8 cellular contexts compared by ENCODE assay signal in genomic region chr14:69571879-69572633, GRCh38. TPM values are rescaled to one million over a fixed set of nuclear protein-coding genes. Genes with fewer than 3 reads are reported as not detected.
DNase-seq lines count a peak whose midpoint lies in the region; ATAC-seq and TF ChIP-seq lines count a peak whose summit lies in the region.

No MANE protein-coding gene starts in this region.

- ATAC-seq in memory B cell (ENCODE audit: low read depth), result no peak
- no peak for ATAC-seq in GM18868 (IDR thresholded peaks at IDR 0.05; ENCODE audit: unreplicated experiment)
- no peak for ATAC-seq in GM18861 (IDR thresholded peaks at IDR 0.05; ENCODE audit: unreplicated experiment)

- H3K27ac Mint-ChIP-seq in memory B cell, result no peak overlapping the region

- H3K27ac ChIP-seq in colonic mucosa, result no peak overlapping the region

- peaks cover 7% of the 10 kb centered on the region for H3K4me1 ChIP-seq in colonic mucosa

- no peaks in the 10 kb centered on the region for H3K36me3 Mint-ChIP-seq in memory B cell

- peaks cover 8% of the 10 kb centered on the region for H3K4me1 Mint-ChIP-seq in memory B cell

- H3K27me3 Mint-ChIP-seq in memory B cell, result peaks cover 33% of the 10 kb centered on the region

- H3K9me3 ChIP-seq in colonic mucosa, result no peaks in the 10 kb centered on the region

- H3K4me3 ChIP-seq in AG10803 (ENCODE audit: low read length) (peak overlapping the region; percentile 20; the same call in 1 of the 2 replicates), colonic mucosa (peak overlapping the region; percentile 6)

- no peak overlapping the region for H3K9ac ChIP-seq in colonic mucosa (ENCODE audit: low read depth in 2 of 2, low read length in 2 of 2)

- H3K4me3 Mint-ChIP-seq in memory B cell, result peak overlapping the region; percentile 41

- H3K9me3 Mint-ChIP-seq in memory B cell, result no peaks in the 10 kb centered on the region

- intact Hi-C loops in colonic mucosa (cut with DNase I), result no loop called here

- H3K27me3 ChIP-seq in colonic mucosa, result peaks cover 61% of the 10 kb centered on the region

- TF ChIP-seq CTCF in AG10803 (conservative IDR thresholded peaks at IDR 0.05; ENCODE audit: low read length), result no peak
- TF ChIP-seq CTCF in colonic mucosa (IDR thresholded peaks at IDR 0.05), result no peak

- DNase-seq in AG10803 (ENCODE audit: low read depth) (no peak), KG1 (lab: John Stamatoyannopoulos, UW) (peak; percentile 4), colonic mucosa (no peak), memory B cell (ENCODE audit: low spot score in 2 of 2) (no peak), NCI-H345 (lab: John Stamatoyannopoulos, UW) (no peak), NK-92 (lab: John Stamatoyannopoulos, UW; ENCODE audit: unreplicated experiment) (no peak)

- H3K36me3 ChIP-seq in colonic mucosa, result no peaks in the 10 kb centered on the region

RNA-seq across cellular contexts. Expression of gene CCDC177, which starts 2.6 kb away (rescaled TPM):
- total RNA-seq in colonic mucosa, result not detected

RNA-seq across cellular contexts. Expression of gene SUSD6, which starts 39.3 kb away (rescaled TPM):
- 10 to 100 TPM; 27.3 to 70.3 TPM for total RNA-seq in colonic mucosa
